19 cellular contexts compared by ENCODE assay signal in the genomic region with DNA sequence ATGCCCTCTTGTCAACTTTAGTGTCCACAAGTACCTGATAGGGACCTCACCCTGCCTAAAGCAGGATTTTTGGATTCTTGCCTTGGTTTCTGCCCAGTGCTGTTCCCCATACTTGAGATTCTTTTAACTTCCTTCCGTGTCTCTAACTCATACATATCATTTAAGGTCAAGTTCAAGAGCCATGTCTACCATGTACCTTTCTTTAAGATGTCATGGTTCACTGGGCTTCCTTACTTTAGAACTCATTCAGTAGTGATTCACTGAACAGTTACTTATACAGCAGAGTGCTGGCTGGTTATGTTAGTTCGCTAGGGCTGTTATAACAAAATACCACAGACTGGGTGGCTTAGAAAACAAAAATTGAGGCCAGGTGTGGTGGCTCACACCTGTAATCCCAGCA.
"Had no signal": no experiment of that assay in that cellular context is flagged by ENCODE, and none has a peak within 500 bp of the region (broad histone marks: within the 10 kb centered on the region; RNA-seq: fewer than 3 reads in every experiment).

No MANE protein-coding gene starts in this region.

- FAIRE-seq: colon, frontal cortex had no signal

- H3K9me3 ChIP-seq: mucosa of descending colon, prostate gland, testis had no signal

- H3K4me3 ChIP-seq: dorsolateral prefrontal cortex, mucosa of descending colon, prostate gland, smooth muscle cell, testis had no signal

- H3K36me3 ChIP-seq: prostate gland had no signal

- ATAC-seq: activated CD8-positive, alpha-beta T cell treated with anti-CD3 and anti-CD28 coated beads, Interleukin-2, amount 10 ng/mL, durations not matched to agents 7 days and 5 days; mucosa of descending colon; sciatic nerve; stimulated activated effector memory CD8-positive, alpha-beta T cell treated with anti-CD3 and anti-CD28 coated beads, Interleukin-12 subunit alpha, Interleukin-12 subunit beta, amount 100 ng/mL, for 72 hours had no signal

- H3K27ac ChIP-seq: testis had no signal

- DNase-seq: activated CD4-positive, alpha-beta T cell treated with anti-CD3 and anti-CD28 coated beads, Interleukin-2, amount 10 ng/mL, durations not matched to agents 7 days and 5 days; activated CD4-positive, CD25-positive, alpha-beta regulatory T cell; activated CD8-positive, alpha-beta T cell treated with anti-CD3 and anti-CD28 coated beads, Interleukin-2, amount 10 ng/mL, durations not matched to agents 7 days and 5 days; activated naive CD4-positive, alpha-beta T cell treated with anti-CD3 and anti-CD28 coated beads for 36 hours; activated T-cell treated with anti-CD3 and anti-CD28 coated beads, Interleukin-2, amount 50 U/mL, for 24 hours; caudate nucleus; dorsolateral prefrontal cortex; hypothalamus; islet precursor cell; mucosa of descending colon; naive B cell; stimulated activated CD4-positive, alpha-beta T cell treated with anti-CD3 and anti-CD28 coated beads, Interleukin-4, amount 100 ng/mL, for 24 hours; testis had no signal

- H3K27me3 ChIP-seq: dorsolateral prefrontal cortex, testis had no signal

- H3K4me1 ChIP-seq: prostate gland, testis had no signal
